ENCODE assay signal across 8 cellular contexts in the genomic region with DNA sequence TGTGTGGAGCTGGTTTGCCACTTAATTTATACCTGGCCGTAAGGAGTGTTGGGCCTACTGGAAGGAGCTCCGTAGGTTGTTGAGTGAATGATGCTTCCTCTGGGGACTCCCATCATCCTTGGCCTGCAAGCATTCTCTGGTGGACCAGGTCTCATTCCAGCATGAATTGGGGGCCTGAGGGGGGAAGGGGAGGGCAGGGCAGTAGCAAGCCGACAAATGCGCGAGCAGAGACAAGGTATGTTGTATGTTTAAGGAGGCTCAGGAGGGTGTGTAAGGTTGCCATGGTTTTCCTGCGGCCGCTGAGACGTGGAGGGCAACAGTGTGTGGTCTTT. TPM values are rescaled to one million over a fixed set of nuclear protein-coding genes. Genes with fewer than 3 reads are reported as not detected.
DNase-seq lines count a peak whose midpoint lies in the region; TF ChIP-seq lines count a peak whose summit lies in the region.

No MANE protein-coding gene starts in this region.

- H3K36me3 ChIP-seq in endodermal cell (ENCODE audit: control insufficient read depth, insufficient read depth, low read length) (peaks cover 43% of the 10 kb centered on the region), neural cell (ENCODE audit: insufficient read depth, low read length) (peaks cover 9% of the 10 kb centered on the region)

- no peaks in the 10 kb centered on the region for H3F3A ChIP-seq in neural cell (ENCODE audit: insufficient read depth, low read length, poor library complexity, severe bottlenecking)

- peak overlapping the region; percentile 95 for H3K4me2 ChIP-seq in neural cell (ENCODE audit: low read length)

- H3K4me3 ChIP-seq in endodermal cell (ENCODE audit: low read length), result peak overlapping the region; percentile 94
- H3K4me3 ChIP-seq in neural cell (ENCODE audit: low read length), result peak overlapping the region; percentile 98

- H3K27me3 ChIP-seq in endodermal cell (ENCODE audit: control insufficient read depth, insufficient read depth, low read length, poor library complexity, severe bottlenecking), result peaks cover 7% of the 10 kb centered on the region
- no peaks in the 10 kb centered on the region for H3K27me3 ChIP-seq in neural cell (ENCODE audit: insufficient read depth, low read depth, low read length)

- no peak for TF ChIP-seq RAD21 in neural cell (conservative IDR thresholded peaks at IDR 0.05)

- H3K9me2 ChIP-seq in neural cell (ENCODE audit: insufficient read depth, low read length), result no peaks in the 10 kb centered on the region

- H3K27me3 Mint-ChIP-seq in endodermal cell (ENCODE audit: insufficient read depth), result peaks cover 16% of the 10 kb centered on the region

- H3K4me1 ChIP-seq in endodermal cell (ENCODE audit: control insufficient read depth, insufficient read depth, low read length), result peaks cover 4% of the 10 kb centered on the region

- H3K9me3 Mint-ChIP-seq in endodermal cell, result peaks cover 38% of the 10 kb centered on the region

- DNase-seq in EL (peak; percentile 1), NCI-H748 (lab: John Stamatoyannopoulos, UW; ENCODE audit: unreplicated experiment) (peak; percentile 51), endodermal cell (no peak), superior temporal gyrus (ENCODE audit: extremely low spot score) (no peak), HT-29 (ENCODE audit: low spot score) (no peak)
- DNase-seq in stimulated activated CD4-positive, alpha-beta T cell treated with anti-CD3 and anti-CD28 coated beads, Interleukin-2, amount 100 ng/mL, for 48 hours, result no peak
- no peak for DNase-seq in stimulated activated naive CD4-positive, alpha-beta T cell treated with Interleukin-2 at 50 U/mL for 16 hours (lab: John Stamatoyannopoulos, UW)

- TF ChIP-seq CTCF in endodermal cell (conservative IDR thresholded peaks at IDR 0.05) (no peak), neural cell (IDR thresholded peaks at IDR 0.05; ENCODE audit: poor library complexity, severe bottlenecking) (no peak)

- no peak for TF ChIP-seq EP300 in neural cell (conservative IDR thresholded peaks at IDR 0.05; ENCODE audit: poor library complexity, severe bottlenecking)

- peaks cover 39% of the 10 kb centered on the region for H3K9me3 ChIP-seq in endodermal cell (ENCODE audit: control insufficient read depth, low read length)
- peaks cover 2% of the 10 kb centered on the region for H3K9me3 ChIP-seq in neural cell (ENCODE audit: low read length)

- H3K4me1 Mint-ChIP-seq in endodermal cell, result peaks cover 15% of the 10 kb centered on the region

- peaks cover 28% of the 10 kb centered on the region for H3K79me2 ChIP-seq in neural cell (replicated peaks; ENCODE audit: insufficient read depth, low read length)

- H3K27ac ChIP-seq in endodermal cell (ENCODE audit: low read depth, low read length) (no peak overlapping the region), neural cell (ENCODE audit: low read length) (peak overlapping the region; percentile 84)

- H2AFZ ChIP-seq in neural cell (ENCODE audit: low read depth, low read length), result peak overlapping the region; percentile 99

- peak overlapping the region; percentile 86 for H3K27ac Mint-ChIP-seq in endodermal cell

- H3K9ac ChIP-seq in endodermal cell (ENCODE audit: extremely low read depth, low read length, poor library complexity, severe bottlenecking), result peak overlapping the region; percentile 87
- peak overlapping the region; percentile 93 for H3K9ac ChIP-seq in neural cell (ENCODE audit: low read length)

- WGBS in endodermal cell (ENCODE audit: insufficient coverage in 1 of 2, insufficient read length in 1 of 2), 2 experiments, result 5 to 13% methylated on average over 8 of the region's 8 CpGs

- peak overlapping the region; percentile 92 for H3K4me3 Mint-ChIP-seq in endodermal cell

- H3K36me3 Mint-ChIP-seq in endodermal cell (ENCODE audit: low read depth), result peaks cover 46% of the 10 kb centered on the region

- H4K20me1 ChIP-seq in neural cell (ENCODE audit: insufficient read depth), result no peaks in the 10 kb centered on the region

TF ChIP-seq in neural cell, 6 proteins besides CTCF, POLR2A, EP300 and RAD21:
- TF ChIP-seq, protein P1, sequence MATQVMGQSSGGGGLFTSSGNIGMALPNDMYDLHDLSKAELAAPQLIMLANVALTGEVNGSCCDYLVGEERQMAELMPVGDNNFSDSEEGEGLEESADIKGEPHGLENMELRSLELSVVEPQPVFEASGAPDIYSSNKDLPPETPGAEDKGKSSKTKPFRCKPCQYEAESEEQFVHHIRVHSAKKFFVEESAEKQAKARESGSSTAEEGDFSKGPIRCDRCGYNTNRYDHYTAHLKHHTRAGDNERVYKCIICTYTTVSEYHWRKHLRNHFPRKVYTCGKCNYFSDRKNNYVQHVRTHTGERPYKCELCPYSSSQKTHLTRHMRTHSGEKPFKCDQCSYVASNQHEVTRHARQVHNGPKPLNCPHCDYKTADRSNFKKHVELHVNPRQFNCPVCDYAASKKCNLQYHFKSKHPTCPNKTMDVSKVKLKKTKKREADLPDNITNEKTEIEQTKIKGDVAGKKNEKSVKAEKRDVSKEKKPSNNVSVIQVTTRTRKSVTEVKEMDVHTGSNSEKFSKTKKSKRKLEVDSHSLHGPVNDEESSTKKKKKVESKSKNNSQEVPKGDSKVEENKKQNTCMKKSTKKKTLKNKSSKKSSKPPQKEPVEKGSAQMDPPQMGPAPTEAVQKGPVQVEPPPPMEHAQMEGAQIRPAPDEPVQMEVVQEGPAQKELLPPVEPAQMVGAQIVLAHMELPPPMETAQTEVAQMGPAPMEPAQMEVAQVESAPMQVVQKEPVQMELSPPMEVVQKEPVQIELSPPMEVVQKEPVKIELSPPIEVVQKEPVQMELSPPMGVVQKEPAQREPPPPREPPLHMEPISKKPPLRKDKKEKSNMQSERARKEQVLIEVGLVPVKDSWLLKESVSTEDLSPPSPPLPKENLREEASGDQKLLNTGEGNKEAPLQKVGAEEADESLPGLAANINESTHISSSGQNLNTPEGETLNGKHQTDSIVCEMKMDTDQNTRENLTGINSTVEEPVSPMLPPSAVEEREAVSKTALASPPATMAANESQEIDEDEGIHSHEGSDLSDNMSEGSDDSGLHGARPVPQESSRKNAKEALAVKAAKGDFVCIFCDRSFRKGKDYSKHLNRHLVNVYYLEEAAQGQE (IDR thresholded peaks at IDR 0.05; ENCODE audit: borderline replicate concordance), result no peak
- TF ChIP-seq TAF1 (IDR thresholded peaks at IDR 0.05; ENCODE audit: low read depth), result no peak
- no peak for TF ChIP-seq POLR2AphosphoS5 (IDR thresholded peaks at IDR 0.05)
- no peak for TF ChIP-seq EZH2 (IDR thresholded peaks at IDR 0.05; ENCODE audit: borderline replicate concordance, insufficient read depth, low read length, poor library complexity, severe bottlenecking)
- TF ChIP-seq MXI1 (conservative IDR thresholded peaks at IDR 0.05; ENCODE audit: poor library complexity, severe bottlenecking), result no peak
- TF ChIP-seq SMC3 (conservative IDR thresholded peaks at IDR 0.05; ENCODE audit: poor library complexity), result no peak

RNA-seq across cellular contexts. Expression of a gene that starts 0.7 kb away (rescaled TPM):
- total RNA-seq in endodermal cell, result 10 to 100 TPM; 29.8 to 38.4 TPM
- polyA plus RNA-seq in endodermal cell (2013, experiment 1 of 2), result 9.2 TPM
- 8.3 TPM for polyA plus RNA-seq in endodermal cell (2013, experiment 2 of 2)
- 10.4 and 16.9 TPM in 2 replicates for polyA plus RNA-seq in neural cell
- 111 and 141 TPM in 2 replicates for polyA minus RNA-seq in neural cell
- total RNA-seq in HT-29 (2014; rRNA removed; shearing (Covaris generic)), result 22.1 and 26.6 TPM in 2 replicates

RNA-seq across cellular contexts. Expression of a gene that starts 24.7 kb away (rescaled TPM):
- not detected for total RNA-seq in endodermal cell
- polyA plus RNA-seq in endodermal cell (2013, experiment 1 of 2), result not detected
- polyA plus RNA-seq in endodermal cell (2013, experiment 2 of 2), result not detected
- polyA plus RNA-seq in neural cell, result not detected in 2 replicates
- not detected in 2 replicates for polyA minus RNA-seq in neural cell
- total RNA-seq in HT-29 (2014; rRNA removed; shearing (Covaris generic)), result not detected in 2 replicates

RNA-seq across cellular contexts. Expression of a gene that starts 38.8 kb away (rescaled TPM):
- 1 to 10 TPM; 1.3 to 1.7 TPM for total RNA-seq in endodermal cell
- polyA plus RNA-seq in endodermal cell (2013, experiment 1 of 2), result 0.93 TPM
- polyA plus RNA-seq in endodermal cell (2013, experiment 2 of 2), result 1.3 TPM
- 1.6 and 2.0 TPM in 2 replicates for polyA plus RNA-seq in neural cell
- polyA minus RNA-seq in neural cell, result 1.2 TPM in 1 of 2 replicates, not detected in the other
- 0.28 and 0.29 TPM in 2 replicates for total RNA-seq in HT-29 (2014; rRNA removed; shearing (Covaris generic))

RNA-seq across cellular contexts. Expression of a gene that starts 47.0 kb away (rescaled TPM):
- not detected for total RNA-seq in endodermal cell
- polyA plus RNA-seq in endodermal cell (2013, experiment 1 of 2), result not detected
- polyA plus RNA-seq in endodermal cell (2013, experiment 2 of 2), result not detected
- polyA plus RNA-seq in neural cell, result not detected in 2 replicates
- polyA minus RNA-seq in neural cell, result not detected in 2 replicates
- not detected in 2 replicates for total RNA-seq in HT-29 (2014; rRNA removed; shearing (Covaris generic))

RNA-seq across cellular contexts. Expression of a gene that starts 48.4 kb away (rescaled TPM):
- 10 to 100 TPM; 16.6 to 21.1 TPM for total RNA-seq in endodermal cell
- polyA plus RNA-seq in endodermal cell (2013, experiment 1 of 2), result 5.0 TPM
- polyA plus RNA-seq in endodermal cell (2013, experiment 2 of 2), result 5.4 TPM
- 4.9 and 6.6 TPM in 2 replicates for polyA plus RNA-seq in neural cell
- 60.1 and 72.2 TPM in 2 replicates for polyA minus RNA-seq in neural cell
- 9.3 and 13.5 TPM in 2 replicates for total RNA-seq in HT-29 (2014; rRNA removed; shearing (Covaris generic))

Comparison
In these comparisons a context has a peak if more than half of its experiments do, and no peak if none do; other contexts are left out.
1. DNase-seq: peak in EL (single experiment) and NCI-H748 (single experiment); none in endodermal cell (single experiment), superior temporal gyrus (single experiment), stimulated activated CD4-positive, alpha-beta T cell treated with anti-CD3 and anti-CD28 coated beads, Interleukin-2, amount 100 ng/mL, for 48 hours (0 of 2), HT-29 (single experiment) and stimulated activated naive CD4-positive, alpha-beta T cell treated with Interleukin-2 at 50 U/mL for 16 hours (single experiment).